ENCODE assay signal across 1 cellular context in genomic region chr6:25991785-25992412, GRCh38.
TF ChIP-seq lines count a peak whose summit lies in the region.

No MANE protein-coding gene starts in this region.

TF ChIP-seq in GM23338, 12 proteins besides CTCF, POLR2A, EP300 and RAD21 (continued from another document):
- TF ChIP-seq ZNF462 (CRISPR knock-in tag; IDR thresholded peaks at IDR 0.05) (no peak), EZH2phosphoT487 (IDR thresholded peaks at IDR 0.05; ENCODE audit: unreplicated experiment) (no peak)
